Comparison of ENCODE assay signal across 1 cellular context in the genomic region with DNA sequence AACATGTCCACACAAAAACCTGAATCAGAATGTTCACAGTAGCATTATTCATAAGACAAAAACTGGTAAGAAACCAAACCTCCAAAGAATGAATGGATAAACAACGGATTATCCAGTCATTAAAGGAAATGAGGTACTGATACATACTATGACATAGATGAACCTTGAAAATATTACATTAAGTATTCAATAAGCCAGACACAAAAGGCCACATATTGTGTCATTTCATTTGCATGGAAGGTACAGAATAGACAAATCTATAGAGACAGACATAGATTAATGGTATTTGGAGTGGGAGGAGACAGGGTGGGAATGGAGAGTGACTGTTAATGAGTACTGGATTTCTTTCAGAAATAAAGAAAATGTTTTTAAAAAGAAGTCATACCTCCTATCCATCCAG. TPM values are rescaled to one million over a fixed set of nuclear protein-coding genes. Genes with fewer than 3 reads are reported as not detected.
"Had no signal": no experiment of that assay in that cellular context is flagged by ENCODE, and none has a peak within 500 bp of the region (broad histone marks: within the 10 kb centered on the region; RNA-seq: fewer than 3 reads in every experiment).

No MANE protein-coding gene starts in this region.

RNA-seq across cellular contexts. Expression of a gene that starts 39.9 kb away (rescaled TPM):
- total RNA-seq: SJSA1 had no signal
